8 cellular contexts compared by ENCODE assay signal in the genomic region with DNA sequence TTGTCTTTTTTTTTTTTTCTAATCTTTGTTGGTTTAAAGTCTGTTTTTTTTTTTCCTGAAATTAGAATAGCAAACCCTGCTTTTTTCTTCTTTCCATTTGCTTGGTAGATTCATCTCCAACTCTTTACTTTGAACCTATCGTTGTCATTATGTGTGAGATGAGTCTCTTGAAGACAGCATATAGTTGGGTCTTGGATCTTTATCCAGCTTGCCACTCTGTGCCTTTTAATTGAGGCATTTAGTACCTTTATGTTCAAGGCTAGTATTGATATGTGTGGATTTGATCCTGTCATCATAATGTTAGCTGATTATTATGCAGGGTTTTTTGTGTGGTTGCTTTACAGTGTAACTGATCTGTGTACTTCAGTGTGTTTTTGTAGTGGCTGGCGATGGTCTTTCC.
"Had no signal": no experiment of that assay in that cellular context is flagged by ENCODE, and none has a peak within 500 bp of the region (broad histone marks: within the 10 kb centered on the region; RNA-seq: fewer than 3 reads in every experiment).

No MANE protein-coding gene starts in this region.

- H3K9me3 ChIP-seq: HAP-1 had no signal

- H3K36me3 ChIP-seq: HAP-1 had no signal

- H3K9ac ChIP-seq: GM23248 had no signal

- H3K27ac ChIP-seq: GM23248 had no signal

- H3K4me1 ChIP-seq: HAP-1 had no signal

- H3K4me2 ChIP-seq: GM23338 had no signal

- DNase-seq: GM23248, GOT3, H7, H9, HCEC 1CT, HFFc6 had no signal

- H2AFZ ChIP-seq: GM23248, GM23338 had no signal

- H3K4me3 ChIP-seq: GM23248, GM23338, HAP-1 had no signal
